19 cellular contexts compared by ENCODE assay signal in genomic region chr16:30756781-30757100, GRCh38.
"Had no signal": no experiment of that assay in that cellular context is flagged by ENCODE, and none has a peak within 500 bp of the region (broad histone marks: within the 10 kb centered on the region; RNA-seq: fewer than 3 reads in every experiment).

No MANE protein-coding gene starts in this region.

- H3K27ac ChIP-seq: hepatocyte, neural progenitor cell, ovary, suprapubic skin, thyroid gland had no signal

- H3K36me3 ChIP-seq: neural progenitor cell, ovary had no signal

- FAIRE-seq: kidney, urothelium cell line had no signal

- H3K4me2 ChIP-seq: hepatocyte, neural progenitor cell had no signal

- ATAC-seq: left cardiac atrium; left ventricle myocardium superior; stimulated activated effector memory CD8-positive, alpha-beta T cell treated with anti-CD3 and anti-CD28 coated beads, Interleukin-12 subunit alpha, Interleukin-12 subunit beta, amount 100 ng/mL, for 72 hours; stimulated activated naive CD8-positive, alpha-beta T cell treated with anti-CD3 and anti-CD28 coated beads, Interleukin-15, Interleukin-2, amounts not matched to agents 100 U/mL and 50 U/mL, for 24 hours had no signal

- H3K79me2 ChIP-seq: hepatocyte had no signal

- H3K4me3 ChIP-seq: hepatocyte, lung, neural progenitor cell, ovary, suprapubic skin, thyroid gland had no signal

- H3K27me3 ChIP-seq: hepatocyte, neural progenitor cell, ovary, suprapubic skin, thyroid gland had no signal

- H2AFZ ChIP-seq: hepatocyte, neural progenitor cell had no signal

- H3K9ac ChIP-seq: neural progenitor cell had no signal

- DNase-seq: dermis blood vessel endothelial cell; foreskin melanocyte; left cardiac atrium; left ventricle myocardium superior; mesendoderm; naive B cell; nucleus accumbens; ovary; stimulated activated CD4-positive, alpha-beta T cell treated with anti-CD3 and anti-CD28 coated beads, Interleukin-4, amount 100 ng/mL, for 1 hour; stimulated activated CD8-positive, alpha-beta memory T cell treated with anti-CD3 and anti-CD28 coated beads, Interleukin-4, amount 100 ng/mL, for 48 hours; stimulated activated naive CD8-positive, alpha-beta T cell treated with anti-CD3 and anti-CD28 coated beads, Interleukin-15, Interleukin-2, amounts not matched to agents 100 U/mL and 50 U/mL, for 24 hours; thyroid gland had no signal

- H3K9me3 ChIP-seq: ovary, suprapubic skin, thyroid gland had no signal
